ENCODE assay signal across 2 cellular contexts in genomic region chr17:19108517-19108916, GRCh38. TPM values are rescaled to one million over a fixed set of nuclear protein-coding genes. Genes with fewer than 3 reads are reported as not detected.
"Had no signal": no experiment of that assay in that cellular context is flagged by ENCODE, and none has a peak within 500 bp of the region (broad histone marks: within the 10 kb centered on the region; RNA-seq: fewer than 3 reads in every experiment).

No MANE protein-coding gene starts in this region.

RNA-seq across cellular contexts. Expression of gene GRAPL, which starts 18.9 kb away (rescaled TPM):
- total RNA-seq: ascending aorta, foreskin keratinocyte had no signal
